ENCODE assay signal across 8 cellular contexts in genomic region chr11:130118636-130119387, GRCh38.
DNase-seq lines count a peak whose midpoint lies in the region; ATAC-seq lines count a peak whose summit lies in the region.

No MANE protein-coding gene starts in this region.

- peaks cover 70% of the 10 kb centered on the region for H3K27me3 Mint-ChIP-seq in stimulated activated naive CD8-positive, alpha-beta T cell treated with anti-CD3 and anti-CD28 coated beads, Interleukin-15, amount 100 ng/mL, for 72 hours

- peak; percentile 48 for ATAC-seq in HG03064 (IDR thresholded peaks at IDR 0.05; ENCODE audit: low read depth, unreplicated experiment)
- peak; percentile 73 for ATAC-seq in stimulated activated naive CD8-positive, alpha-beta T cell treated with anti-CD3 and anti-CD28 coated beads, Interleukin-15, amount 100 ng/mL, for 72 hours
- no peak for ATAC-seq in GM19324 (IDR thresholded peaks at IDR 0.05; ENCODE audit: low FRiP score, unreplicated experiment)

- H3K4me1 Mint-ChIP-seq in stimulated activated naive CD8-positive, alpha-beta T cell treated with anti-CD3 and anti-CD28 coated beads, Interleukin-15, amount 100 ng/mL, for 72 hours, result peaks cover 55% of the 10 kb centered on the region

- H3K9me3 Mint-ChIP-seq in stimulated activated naive CD8-positive, alpha-beta T cell treated with anti-CD3 and anti-CD28 coated beads, Interleukin-15, amount 100 ng/mL, for 72 hours, result no peaks in the 10 kb centered on the region

- DNase-seq in stimulated activated CD4-positive, alpha-beta T cell treated with anti-CD3 and anti-CD28 coated beads, Interleukin-2, amount 100 ng/mL, for 24 hours, result peak; percentile 15 to 22
- DNase-seq in stimulated activated CD4-positive, alpha-beta T cell treated with anti-CD3 and anti-CD28 coated beads, Interleukin-12 subunit alpha, Interleukin-12 subunit beta, amount 100 ng/mL, for 4 hours, result no peak
- DNase-seq in activated CD4-positive, alpha-beta T cell treated with anti-CD3 and anti-CD28 coated beads, Interleukin-2, amount 50 U/mL, for 48 hours, result peak; percentile 11 to 33
- peak; percentile 22 to 32 for DNase-seq in stimulated activated naive CD8-positive, alpha-beta T cell treated with anti-CD3 and anti-CD28 coated beads, Interleukin-15, amount 100 ng/mL, for 72 hours
- DNase-seq in 8988T, result no peak
- DNase-seq in NCI-H1092 (lab: John Stamatoyannopoulos, UW), result no peak

- peak overlapping the region in 1 of 2 donors; percentile 16 for H3K4me3 Mint-ChIP-seq in stimulated activated naive CD8-positive, alpha-beta T cell treated with anti-CD3 and anti-CD28 coated beads, Interleukin-15, amount 100 ng/mL, for 72 hours

- H3K27ac Mint-ChIP-seq in stimulated activated naive CD8-positive, alpha-beta T cell treated with anti-CD3 and anti-CD28 coated beads, Interleukin-15, amount 100 ng/mL, for 72 hours, result no peak overlapping the region

Comparison
In these comparisons a context has a peak if more than half of its experiments do, and no peak if none do; other contexts are left out.
1. DNase-seq: peak in stimulated activated CD4-positive, alpha-beta T cell treated with anti-CD3 and anti-CD28 coated beads, Interleukin-2, amount 100 ng/mL, for 24 hours (2 of 2), activated CD4-positive, alpha-beta T cell treated with anti-CD3 and anti-CD28 coated beads, Interleukin-2, amount 50 U/mL, for 48 hours (2 of 2) and stimulated activated naive CD8-positive, alpha-beta T cell treated with anti-CD3 and anti-CD28 coated beads, Interleukin-15, amount 100 ng/mL, for 72 hours (2 of 2); none in stimulated activated CD4-positive, alpha-beta T cell treated with anti-CD3 and anti-CD28 coated beads, Interleukin-12 subunit alpha, Interleukin-12 subunit beta, amount 100 ng/mL, for 4 hours (single experiment), 8988T (single experiment) and NCI-H1092 (single experiment).